Comparison of ENCODE assay signal across 9 cellular contexts in the genomic region with DNA sequence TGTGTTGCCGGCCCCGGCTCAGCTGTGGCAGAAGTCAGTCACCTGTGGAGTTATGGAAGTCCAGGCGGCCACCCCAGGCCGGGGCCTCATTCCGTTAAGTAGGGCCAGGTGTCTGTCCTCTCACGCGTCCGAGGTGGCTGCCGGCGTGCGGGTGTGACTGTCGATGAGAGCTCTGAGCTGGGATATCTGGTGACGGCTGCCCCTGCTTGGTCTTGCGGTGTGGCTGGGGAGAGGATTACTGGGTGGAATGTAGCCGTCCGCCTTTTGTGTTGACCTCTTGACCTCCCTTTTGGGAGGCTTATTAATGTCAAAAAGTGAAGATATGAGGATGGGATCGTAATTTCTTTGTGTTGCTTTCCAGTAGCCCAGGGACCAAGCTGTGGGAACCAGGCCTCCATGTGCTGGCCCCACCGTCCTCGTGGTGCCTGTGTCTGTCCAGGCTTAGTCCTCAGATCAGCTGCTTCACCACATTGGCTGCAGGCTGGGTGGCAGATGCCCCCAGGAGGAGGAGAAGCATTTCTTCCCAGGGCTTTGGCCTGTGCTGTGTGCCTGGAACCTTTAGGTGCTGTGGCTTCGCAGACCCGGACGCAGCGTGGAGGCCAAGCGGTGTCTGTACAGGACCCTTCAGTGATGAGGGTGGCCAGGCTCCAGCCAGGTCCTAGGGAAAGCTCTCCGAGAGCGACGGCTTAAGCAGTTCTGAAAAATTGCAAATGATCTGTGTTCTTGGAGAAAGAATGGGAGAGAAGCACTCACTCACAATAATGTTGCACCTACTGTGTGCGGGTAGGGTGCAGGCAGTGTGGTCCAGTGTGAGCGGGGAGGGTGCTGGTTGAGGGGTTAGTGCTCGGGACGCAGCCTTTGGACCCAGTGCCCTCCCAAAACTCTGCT. TPM values are rescaled to one million over a fixed set of nuclear protein-coding genes. Genes with fewer than 3 reads are reported as not detected.
DNase-seq lines count a peak whose midpoint lies in the region; ATAC-seq and TF ChIP-seq lines count a peak whose summit lies in the region.
"Had no signal": no experiment of that assay in that cellular context is flagged by ENCODE, and none has a peak within 500 bp of the region (broad histone marks: within the 10 kb centered on the region; RNA-seq: fewer than 3 reads in every experiment).

No MANE protein-coding gene starts in this region.

- ATAC-seq in RWPE2 (ENCODE audit: low read depth) (no peak), gastrocnemius medialis (no peak), GM21367 (IDR thresholded peaks at IDR 0.05; ENCODE audit: unreplicated experiment) (no peak)
- ATAC-seq: sciatic nerve had no signal

- TF ChIP-seq POLR2A in gastrocnemius medialis (IDR thresholded peaks at IDR 0.05), result no peak

- H3K36me3 Mint-ChIP-seq in endodermal cell (ENCODE audit: low read depth), result no peaks in the 10 kb centered on the region

- in situ Hi-C loops in gastrocnemius medialis (cut with MboI; ENCODE audit: low sequenced_read_pairs in 4 of 4) (no loop called here), HAP-1 (cut with MboI; ENCODE audit: low sequenced_read_pairs) (no loop called here)

- H3K36me3 ChIP-seq in RWPE2 (ENCODE audit: low read depth) (no peaks in the 10 kb centered on the region), endodermal cell (ENCODE audit: control insufficient read depth, insufficient read depth, low read length) (no peaks in the 10 kb centered on the region), gastrocnemius medialis (no peaks in the 10 kb centered on the region), HAP-1 (replicated peaks) (peaks cover 30% of the 10 kb centered on the region)

- H3K27ac ChIP-seq in RWPE2 (ENCODE audit: poor library complexity, severe bottlenecking) (no peak overlapping the region), endodermal cell (ENCODE audit: low read depth, low read length) (peak overlapping the region; percentile 44), gastrocnemius medialis (peak overlapping the region in 3 of 4 donors; percentile 64 to 79 (median 75))

- H3K27me3 Mint-ChIP-seq in endodermal cell (ENCODE audit: insufficient read depth), result no peaks in the 10 kb centered on the region

- H3K9ac ChIP-seq in endodermal cell (ENCODE audit: extremely low read depth, low read length, poor library complexity, severe bottlenecking), result no peak overlapping the region

- no peak overlapping the region for H3K4me3 Mint-ChIP-seq in endodermal cell

- H3K27me3 ChIP-seq in RWPE2 (ENCODE audit: insufficient read depth, poor library complexity, severe bottlenecking) (no peaks in the 10 kb centered on the region), endodermal cell (ENCODE audit: control insufficient read depth, insufficient read depth, low read length, poor library complexity, severe bottlenecking) (no peaks in the 10 kb centered on the region), gastrocnemius medialis (no peaks in the 10 kb centered on the region), HAP-1 (ENCODE audit: low read depth) (no peaks in the 10 kb centered on the region)

- H3K4me3 ChIP-seq in RWPE2 (ENCODE audit: severe bottlenecking) (no peak overlapping the region), endodermal cell (ENCODE audit: low read length) (no peak overlapping the region), gastrocnemius medialis (no peak overlapping the region), HAP-1 (no peak overlapping the region)

- 90 to 91% methylated on average over 17 to 31 of the region's 31 CpGs for WGBS in endodermal cell (ENCODE audit: insufficient coverage in 1 of 2, insufficient read length in 1 of 2), 2 experiments

- peaks cover 9% of the 10 kb centered on the region for H3K4me1 Mint-ChIP-seq in endodermal cell

- H3K9me3 ChIP-seq in RWPE2 (ENCODE audit: severe bottlenecking) (no peaks in the 10 kb centered on the region), endodermal cell (ENCODE audit: control insufficient read depth, low read length) (no peaks in the 10 kb centered on the region), gastrocnemius medialis (no peaks in the 10 kb centered on the region), HAP-1 (no peaks in the 10 kb centered on the region)

- intact Hi-C loops in gastrocnemius medialis (cut with DNase I; ENCODE audit: low total_unique reads), result no loop called here

- TF ChIP-seq CTCF in RWPE2 (IDR thresholded peaks at IDR 0.05; ENCODE audit: poor library complexity, severe bottlenecking) (no peak), endodermal cell (conservative IDR thresholded peaks at IDR 0.05) (no peak), gastrocnemius medialis (IDR thresholded peaks at IDR 0.05 in 4 of 5, conservative IDR thresholded peaks at IDR 0.05 in 1 of 5) (no peak)

- no peaks in the 10 kb centered on the region for H3K9me3 Mint-ChIP-seq in endodermal cell

- H3K27ac Mint-ChIP-seq in endodermal cell, result peak overlapping the region; percentile 52

- DNase-seq in activated CD4-positive, CD25-positive, alpha-beta regulatory T cell treated with anti-CD3 and anti-CD28 coated beads, Interleukin-2, amount 50 U/mL, for 72 hours, result peak; percentile 27
- no peak for DNase-seq in activated CD4-positive, CD25-positive, alpha-beta regulatory T cell (lab: John Stamatoyannopoulos, UW)
- peak; percentile 61 for DNase-seq in RWPE2 (ENCODE audit: low spot score)
- DNase-seq in endodermal cell, result no peak
- no peak for DNase-seq in gastrocnemius medialis
- DNase-seq in T1000 (lab: John Stamatoyannopoulos, UW), result no peak
- DNase-seq in HAP-1 (ENCODE audit: low spot score in 2 of 2), result no peak

- peaks cover 20% of the 10 kb centered on the region for H3K4me1 ChIP-seq in RWPE2 (ENCODE audit: insufficient read depth, poor library complexity, severe bottlenecking)
- H3K4me1 ChIP-seq in endodermal cell (ENCODE audit: control insufficient read depth, insufficient read depth, low read length), result peaks cover 9% of the 10 kb centered on the region
- peaks cover 25 to 55% of the 10 kb centered on the region in 2 donors for H3K4me1 ChIP-seq in gastrocnemius medialis
- no peaks in the 10 kb centered on the region for H3K4me1 ChIP-seq in HAP-1

RNA-seq across cellular contexts. Expression of a gene that starts 23.2 kb away (rescaled TPM):
- not detected for total RNA-seq in endodermal cell
- polyA plus RNA-seq in endodermal cell (2013, experiment 1 of 2), result not detected
- polyA plus RNA-seq in endodermal cell (2013, experiment 2 of 2), result not detected
- 10 to 100 TPM in 2 of 4 donors, 1 to 10 TPM in 2; 2.5 to 17.8 (median 11.7) TPM for total RNA-seq in gastrocnemius medialis
- total RNA-seq: sciatic nerve had no signal

Comparison
In these comparisons a context has a peak if more than half of its experiments do, and no peak if none do; other contexts are left out.
1. DNase-seq: peak in activated CD4-positive, CD25-positive, alpha-beta regulatory T cell treated with anti-CD3 and anti-CD28 coated beads, Interleukin-2, amount 50 U/mL, for 72 hours (single experiment) and RWPE2 (single experiment); none in activated CD4-positive, CD25-positive, alpha-beta regulatory T cell (0 of 4), endodermal cell (single experiment), gastrocnemius medialis (0 of 2), T1000 (single experiment) and HAP-1 (0 of 2).